ENCODE assay signal across 16 cellular contexts in the genomic region with DNA sequence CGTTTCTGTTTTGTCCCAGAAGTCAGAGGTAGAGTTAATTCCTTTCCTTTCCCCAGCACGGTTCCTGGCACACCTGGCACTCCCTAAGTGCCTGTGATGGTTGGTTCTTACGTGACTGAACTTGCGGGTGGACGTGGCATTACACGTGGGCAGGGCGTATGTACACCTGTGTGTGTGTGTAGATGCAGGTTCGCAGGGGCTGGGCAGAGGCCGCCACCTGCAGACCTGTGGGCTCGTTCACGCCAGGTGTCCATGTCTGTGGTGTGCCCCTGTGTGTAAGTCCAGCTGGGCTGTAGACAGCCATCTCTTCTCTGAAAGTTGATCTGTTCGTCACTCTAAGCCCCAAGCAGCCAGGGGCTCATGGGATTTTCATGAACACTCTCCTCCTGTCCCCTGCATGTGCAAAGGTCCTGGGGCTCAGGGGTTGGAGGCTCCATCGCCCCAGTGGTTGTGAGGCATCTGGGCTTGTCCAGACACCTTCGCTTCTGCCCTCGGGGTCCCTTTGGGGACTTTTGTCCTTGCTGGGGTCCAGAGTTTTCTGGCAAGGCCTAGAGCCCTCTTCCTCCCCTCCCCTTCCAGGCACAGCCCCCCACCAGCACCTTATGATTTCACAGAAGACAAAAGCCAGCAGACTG.
"Had no signal": no experiment of that assay in that cellular context is flagged by ENCODE, and none has a peak within 500 bp of the region (broad histone marks: within the 10 kb centered on the region; RNA-seq: fewer than 3 reads in every experiment).

No MANE protein-coding gene starts in this region.

- H3K9me3 ChIP-seq: breast epithelium, mucosa of descending colon, testis had no signal

- H3K27ac ChIP-seq: breast epithelium, testis had no signal

- H3K4me3 ChIP-seq: breast epithelium, mucosa of descending colon, testis had no signal

- H3K27me3 ChIP-seq: testis had no signal

- DNase-seq: activated CD4-positive, alpha-beta memory T cell treated with anti-CD3 and anti-CD28 coated beads, Interleukin-2, amount 10 ng/mL, durations not matched to agents 7 days and 5 days; activated gamma-delta T cell; activated T-cell treated with anti-CD3 and anti-CD28 coated beads, Interleukin-2, amount 50 U/mL, for 48 hours; amygdala; mammary epithelial cell; natural killer cell; stimulated activated CD4-positive, alpha-beta T cell treated with anti-CD3 and anti-CD28 coated beads, Interleukin-2, amount 100 ng/mL, for 48 hours; stimulated activated CD8-positive, alpha-beta memory T cell treated with anti-CD3 and anti-CD28 coated beads, Interleukin-4, amount 100 ng/mL, for 48 hours; stimulated activated naive CD8-positive, alpha-beta T cell treated with anti-CD3 and anti-CD28 coated beads, Interleukin-15, amount 100 ng/mL, for 72 hours; T1000; testis had no signal

- H3K36me3 ChIP-seq: breast epithelium had no signal

- H3K4me3 Mint-ChIP-seq: activated CD4-positive, alpha-beta memory T cell treated with anti-CD3 and anti-CD28 coated beads, Interleukin-2, amount 10 ng/mL, durations not matched to agents 7 days and 5 days; activated naive CD8-positive, alpha-beta T cell; endodermal cell; natural killer cell; stimulated activated naive CD8-positive, alpha-beta T cell treated with anti-CD3 and anti-CD28 coated beads, Interleukin-15, amount 100 ng/mL, for 72 hours had no signal

- H3K27ac Mint-ChIP-seq: activated CD4-positive, alpha-beta memory T cell treated with anti-CD3 and anti-CD28 coated beads, Interleukin-2, amount 10 ng/mL, durations not matched to agents 7 days and 5 days; activated naive CD8-positive, alpha-beta T cell; endodermal cell; natural killer cell; stimulated activated naive CD8-positive, alpha-beta T cell treated with anti-CD3 and anti-CD28 coated beads, Interleukin-15, amount 100 ng/mL, for 72 hours had no signal

- H3K36me3 Mint-ChIP-seq: activated naive CD8-positive, alpha-beta T cell; natural killer cell had no signal

- H3K9me3 Mint-ChIP-seq: activated CD4-positive, alpha-beta memory T cell treated with anti-CD3 and anti-CD28 coated beads, Interleukin-2, amount 10 ng/mL, durations not matched to agents 7 days and 5 days; endodermal cell; natural killer cell; stimulated activated naive CD8-positive, alpha-beta T cell treated with anti-CD3 and anti-CD28 coated beads, Interleukin-15, amount 100 ng/mL, for 72 hours had no signal

- ATAC-seq: left cardiac atrium; mucosa of descending colon; natural killer cell; stimulated activated naive CD8-positive, alpha-beta T cell treated with anti-CD3 and anti-CD28 coated beads, Interleukin-15, amount 100 ng/mL, for 72 hours had no signal
